24 cellular contexts compared by ENCODE assay signal in genomic region chr3:14376348-14377043, GRCh38.
"Had no signal": no experiment of that assay in that cellular context is flagged by ENCODE, and none has a peak within 500 bp of the region (broad histone marks: within the 10 kb centered on the region; RNA-seq: fewer than 3 reads in every experiment).

No MANE protein-coding gene starts in this region.

- H3K27me3 Mint-ChIP-seq: activated naive CD8-positive, alpha-beta T cell treated with anti-CD3 and anti-CD28 coated beads for 36 hours had no signal

- H3K36me3 Mint-ChIP-seq: activated naive CD8-positive, alpha-beta T cell treated with anti-CD3 and anti-CD28 coated beads for 36 hours; mesothelial cell of epicardium; natural killer cell treated with Interleukin-12 subunit alpha and Interleukin-12 subunit beta and Interleukin-15 and Interleukin-18, amount 100 ng/mL, for 72 hours had no signal

- ATAC-seq: activated CD4-positive, CD25-positive, alpha-beta regulatory T cell treated with anti-CD3 and anti-CD28 coated beads, Interleukin-2, amount 50 U/mL, for 24 hours; lower lobe of right lung; natural killer cell treated with Interleukin-12 subunit alpha and Interleukin-12 subunit beta and Interleukin-15 and Interleukin-18, amount 100 ng/mL, for 72 hours; SK-N-SH treated with all-trans-retinoic acid at 6 μM for 48 hours; upper lobe of right lung had no signal

- H3K9me3 ChIP-seq: esophagus muscularis mucosa, lower lobe of right lung, stomach, upper lobe of right lung had no signal

- H3K4me3 ChIP-seq: esophagus muscularis mucosa, hepatocyte, lower lobe of right lung, stomach, upper lobe of right lung had no signal

- H3K36me3 ChIP-seq: brain microvascular endothelial cell, esophagus muscularis mucosa, lower lobe of right lung, stomach, upper lobe of right lung had no signal

- H3K9me3 Mint-ChIP-seq: activated T-helper 1 cell treated with anti-CD3 and anti-CD28 coated beads, Interleukin-12 subunit alpha, Interleukin-12 subunit beta, Interleukin-2, Interleukin-4 antibody, amounts not matched to agents 30 ng/mL and 10 ng/mL and 1 ng/mL, durations not matched to agents 14 hours and 24 hours and 36 hours; mesothelial cell of epicardium; natural killer cell treated with Interleukin-12 subunit alpha and Interleukin-12 subunit beta and Interleukin-15 and Interleukin-18, amount 100 ng/mL, for 72 hours had no signal

- H3K79me2 ChIP-seq: hepatocyte had no signal

- H3K27me3 ChIP-seq: brain microvascular endothelial cell, esophagus muscularis mucosa, hepatocyte, stomach, upper lobe of right lung had no signal

- H3K4me2 ChIP-seq: hepatocyte had no signal

- H2AFZ ChIP-seq: hepatocyte had no signal

- H3K27ac Mint-ChIP-seq: activated naive CD8-positive, alpha-beta T cell treated with anti-CD3 and anti-CD28 coated beads for 36 hours; activated T-helper 1 cell treated with anti-CD3 and anti-CD28 coated beads, Interleukin-12 subunit alpha, Interleukin-12 subunit beta, Interleukin-2, Interleukin-4 antibody, amounts not matched to agents 30 ng/mL and 10 ng/mL and 1 ng/mL, durations not matched to agents 14 hours and 24 hours and 36 hours; mesothelial cell of epicardium had no signal

- DNase-seq: activated CD4-positive, alpha-beta T cell treated with anti-CD3 and anti-CD28 coated beads, Interleukin-2, amount 50 U/mL, for 1 hour; activated gamma-delta T cell treated with Interleukin-2 at 50 U/mL for 16 hours; activated naive CD8-positive, alpha-beta T cell treated with anti-CD3 and anti-CD28 coated beads for 36 hours; activated T-cell treated with anti-CD3 and anti-CD28 coated beads for 4 hours; aorta; brain microvascular endothelial cell; cerebellar nuclear complex; cortex of kidney; effector CD4-positive, alpha-beta T cell; lower lobe of right lung; nucleus accumbens; retina; small intestine; stimulated activated CD4-positive, alpha-beta T cell treated with anti-CD3 and anti-CD28 coated beads, Interleukin-4, amount 100 ng/mL, for 1 hour; stomach; upper lobe of right lung had no signal

- H3K4me3 Mint-ChIP-seq: activated naive CD8-positive, alpha-beta T cell treated with anti-CD3 and anti-CD28 coated beads for 36 hours; activated T-helper 1 cell treated with anti-CD3 and anti-CD28 coated beads, Interleukin-12 subunit alpha, Interleukin-12 subunit beta, Interleukin-2, Interleukin-4 antibody, amounts not matched to agents 30 ng/mL and 10 ng/mL and 1 ng/mL, durations not matched to agents 14 hours and 24 hours and 36 hours; mesothelial cell of epicardium had no signal

- FAIRE-seq: endothelial cell of umbilical vein, small intestine had no signal

- H3K27ac ChIP-seq: brain microvascular endothelial cell, esophagus muscularis mucosa, hepatocyte, upper lobe of right lung had no signal
